8 cellular contexts compared by ENCODE assay signal in the genomic region with DNA sequence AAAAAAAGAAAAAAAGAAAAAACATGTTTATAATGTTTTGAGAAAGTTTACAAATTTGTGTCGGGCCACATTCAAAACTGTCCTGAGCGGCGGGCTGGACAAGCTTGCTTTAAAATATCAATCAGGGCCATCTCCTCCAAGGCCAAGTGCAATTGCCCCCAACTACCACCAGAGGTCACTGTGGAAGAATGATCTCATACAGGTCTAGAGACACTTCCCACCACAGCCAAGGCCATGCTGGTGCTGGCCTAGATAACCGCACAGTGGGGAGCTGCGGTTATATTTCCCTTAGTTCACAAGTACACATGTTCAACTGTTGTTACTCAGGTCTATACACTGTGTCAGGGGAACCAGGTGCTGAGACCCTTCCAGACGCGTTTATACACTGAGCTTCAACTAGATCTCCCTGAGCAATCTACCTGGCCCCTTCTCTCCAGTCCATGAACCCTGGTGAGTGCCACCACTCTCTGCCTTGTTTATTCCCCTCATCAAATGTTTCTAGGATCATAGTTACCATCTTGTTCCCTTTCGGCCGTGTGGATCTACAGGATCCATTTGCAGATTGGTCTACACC.
DNase-seq lines count a peak whose midpoint lies in the region; ATAC-seq and TF ChIP-seq lines count a peak whose summit lies in the region.

No MANE protein-coding gene starts in this region.

- H3K4me3 ChIP-seq in coronary artery (no peak overlapping the region), lung (no peak overlapping the region)

- DNase-seq in NCI-H2029 (lab: John Stamatoyannopoulos, UW) (peak; percentile 50), NCI-H2029 treated with DMSO at 0.1 percent for 48 hours (lab: John Stamatoyannopoulos, UW) (no peak), NCI-H1092 (lab: John Stamatoyannopoulos, UW) (peak; percentile 35), coronary artery (ENCODE audit: low spot score) (no peak), lung (ENCODE audit: low spot score) (peak; percentile 60)
- DNase-seq in activated CD4-positive, CD25-positive, alpha-beta regulatory T cell treated with anti-CD3 and anti-CD28 coated beads, Interleukin-2, amount 50 U/mL, for 16 hours (ENCODE audit: low read depth, low spot score), result peak; percentile 10
- DNase-seq in stimulated activated CD8-positive, alpha-beta memory T cell treated with anti-CD3 and anti-CD28 coated beads, Interleukin-7, amount 100 ng/mL, for 1 hour (ENCODE audit: low read depth in 2 of 2), result peak; percentile 11 to 21

- H3K36me3 ChIP-seq in lung (ENCODE audit: control insufficient read depth in 2 of 2, insufficient read depth in 2 of 2, low read length in 2 of 2), result no peaks in the 10 kb centered on the region

- H3K27ac ChIP-seq in coronary artery (no peak overlapping the region), lung (ENCODE audit: low read depth in 1 of 2, low read length in 1 of 2) (no peak overlapping the region)

- no peaks in the 10 kb centered on the region for H3K27me3 ChIP-seq in lung (ENCODE audit: control insufficient read depth, insufficient read depth)

- peaks cover 0 to 2% of the 10 kb centered on the region in 2 donors for H3K4me1 ChIP-seq in lung (ENCODE audit: control insufficient read depth in 2 of 2, insufficient read depth in 2 of 2, low read length in 2 of 2)

- H3K9me3 ChIP-seq in lung (ENCODE audit: control insufficient read depth in 2 of 2, insufficient read depth in 1 of 2, low read length in 1 of 2), result no peaks in the 10 kb centered on the region

- TF ChIP-seq CTCF in coronary artery (IDR thresholded peaks at IDR 0.05), result peak; percentile 55
- peak; percentile 67 for TF ChIP-seq CTCF in lung (IDR thresholded peaks at IDR 0.05; ENCODE audit: control extremely low read depth, extremely low read depth)

- ATAC-seq in lung (ENCODE audit: insufficient read depth, low FRiP score) (peak; percentile 50), GM18498 (IDR thresholded peaks at IDR 0.05; ENCODE audit: unreplicated experiment) (no peak)

- WGBS in lung, 2 donors, result 53 to 59% methylated on average over 9 of the region's 9 CpGs

Comparison
In these comparisons a context has a peak if more than half of its experiments do, and no peak if none do; other contexts are left out.
1. DNase-seq: peak in NCI-H2029 (single experiment), NCI-H1092 (single experiment), activated CD4-positive, CD25-positive, alpha-beta regulatory T cell treated with anti-CD3 and anti-CD28 coated beads, Interleukin-2, amount 50 U/mL, for 16 hours (single experiment), lung (single experiment) and stimulated activated CD8-positive, alpha-beta memory T cell treated with anti-CD3 and anti-CD28 coated beads, Interleukin-7, amount 100 ng/mL, for 1 hour (2 of 2); none in NCI-H2029 treated with DMSO at 0.1 percent for 48 hours (single experiment) and coronary artery (single experiment).